ENCODE assay signal across 1 cellular context in genomic region chr6:138289739-138290138, GRCh38.
TF ChIP-seq lines count a peak whose summit lies in the region.

No MANE protein-coding gene starts in this region.

TF ChIP-seq in HepG2, 621 proteins besides CTCF, POLR2A, EP300 and RAD21 (continued from another document):
- TF ChIP-seq STAG1 (CRISPR knock-in tag; IDR thresholded peaks at IDR 0.05) (peak; percentile 58), SALL1 (CRISPR knock-in tag; IDR thresholded peaks at IDR 0.05) (peak; percentile 40; the same call in 1 of the 2 replicates), HMGXB4 (CRISPR knock-in tag; IDR thresholded peaks at IDR 0.05; ENCODE audit: borderline replicate concordance in 1 of 2, low read depth in 1 of 2) (0 out of 4 replicates have a peak, but pooled peaks have one; percentile 35 to 37), KLF16 (CRISPR knock-in tag; IDR thresholded peaks at IDR 0.05) (0 out of 4 replicates have a peak, but pooled peaks of 1 of the 2 experiments have one; percentile 14), XRCC5 (optimal IDR thresholded peaks at IDR 0.05; ENCODE audit: low read length) (peak; percentile 62)
TF ChIP-seq in HepG2: peak in this region for 16.
